In genomic region chr17:40072481-40073346, GRCh38 we compare ENCODE assay signal across 1 cellular context.
TF ChIP-seq lines count a peak whose summit lies in the region.

No MANE protein-coding gene starts in this region.

TF ChIP-seq in IMR-90, 13 proteins besides CTCF, POLR2A, EP300 and RAD21:
- TF ChIP-seq SMC3 (IDR thresholded peaks at IDR 0.05; ENCODE audit: low read depth, low read length), result no peak
- no peak for TF ChIP-seq RFX5 (IDR thresholded peaks at IDR 0.05; ENCODE audit: low read depth, low read length)
- TF ChIP-seq CEBPB (IDR thresholded peaks at IDR 0.05; ENCODE audit: low read depth, low read length), result no peak
- TF ChIP-seq FOS (IDR thresholded peaks at IDR 0.05; ENCODE audit: low read depth, low read length), result no peak
- TF ChIP-seq MAZ (IDR thresholded peaks at IDR 0.05; ENCODE audit: borderline replicate concordance, low read depth, low read length), result no peak
- no peak for TF ChIP-seq MXI1 (IDR thresholded peaks at IDR 0.05; ENCODE audit: borderline replicate concordance, low read depth, low read length)
- TF ChIP-seq BHLHE40 (IDR thresholded peaks at IDR 0.05; ENCODE audit: low read depth, low read length), result no peak
- no peak for TF ChIP-seq RCOR1 (IDR thresholded peaks at IDR 0.05; ENCODE audit: insufficient replicate concordance, low read length)
- TF ChIP-seq USF2 (IDR thresholded peaks at IDR 0.05; ENCODE audit: low read depth, low read length), result no peak
- TF ChIP-seq MAFK (IDR thresholded peaks at IDR 0.05; ENCODE audit: low read depth, low read length), result no peak
- TF ChIP-seq NFE2L2 (IDR thresholded peaks at IDR 0.05; ENCODE audit: low read depth, low read length), result no peak
- no peak for TF ChIP-seq ELK1 (IDR thresholded peaks at IDR 0.05; ENCODE audit: borderline replicate concordance, low read depth, low read length)
- TF ChIP-seq CHD1 (IDR thresholded peaks at IDR 0.05; ENCODE audit: low read depth, low read length), result no peak
